1 cellular context compared by ENCODE assay signal in the genomic region with DNA sequence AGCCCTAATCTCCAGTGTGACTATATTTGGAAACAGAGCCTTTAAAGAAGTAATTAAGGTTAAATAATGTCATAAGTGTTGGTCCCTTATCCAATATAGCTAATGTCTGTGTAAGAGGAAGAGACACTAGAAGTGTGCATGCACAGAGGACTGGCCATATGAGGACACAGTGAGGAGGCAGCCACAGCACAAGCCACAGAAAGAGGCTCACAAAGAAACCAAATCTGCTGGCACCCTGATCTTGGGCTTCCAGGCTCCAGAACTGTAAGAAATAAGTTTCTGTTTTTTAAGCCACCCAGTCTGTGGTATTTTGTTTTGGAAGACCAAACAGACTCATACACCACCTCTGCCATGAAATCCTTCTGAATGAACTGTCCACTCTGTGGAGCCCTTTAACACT.
TF ChIP-seq lines count a peak whose summit lies in the region.

No MANE protein-coding gene starts in this region.

TF ChIP-seq in K562, 482 proteins besides CTCF, POLR2A, EP300 and RAD21 (continued from another document):
- no peak for TF ChIP-seq RREB1 (CRISPR knock-in tag; IDR thresholded peaks at IDR 0.05)
- TF ChIP-seq NR4A1 (CRISPR knock-in tag; IDR thresholded peaks at IDR 0.05) = no peak
- no peak for TF ChIP-seq NR4A1 (tag; IDR thresholded peaks at IDR 0.05)
- no peak for TF ChIP-seq SAFB (IDR thresholded peaks at IDR 0.05; ENCODE audit: borderline replicate concordance, low read depth, low read length)
- no peak for TF ChIP-seq DNMT1 (IDR thresholded peaks at IDR 0.05)
- TF ChIP-seq ZNF146 (CRISPR knock-in tag; IDR thresholded peaks at IDR 0.05; ENCODE audit: unreplicated experiment) = no peak
- TF ChIP-seq, protein P1, sequence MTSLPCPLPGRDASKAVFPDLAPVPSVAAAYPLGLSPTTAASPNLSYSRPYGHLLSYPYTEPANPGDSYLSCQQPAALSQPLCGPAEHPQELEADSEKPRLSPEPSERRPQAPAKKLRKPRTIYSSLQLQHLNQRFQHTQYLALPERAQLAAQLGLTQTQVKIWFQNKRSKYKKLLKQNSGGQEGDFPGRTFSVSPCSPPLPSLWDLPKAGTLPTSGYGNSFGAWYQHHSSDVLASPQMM (CRISPR knock-in tag; IDR thresholded peaks at IDR 0.05) = no peak
- TF ChIP-seq KHSRP (IDR thresholded peaks at IDR 0.05) = no peak
- TF ChIP-seq, protein P2, sequence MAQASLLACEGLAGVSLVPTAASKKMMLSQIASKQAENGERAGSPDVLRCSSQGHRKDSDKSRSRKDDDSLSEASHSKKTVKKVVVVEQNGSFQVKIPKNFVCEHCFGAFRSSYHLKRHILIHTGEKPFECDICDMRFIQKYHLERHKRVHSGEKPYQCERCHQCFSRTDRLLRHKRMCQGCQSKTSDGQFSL (CRISPR knock-in tag; IDR thresholded peaks at IDR 0.05) = no peak
- TF ChIP-seq, protein P2 (tag; IDR thresholded peaks at IDR 0.05) = no peak
- no peak for TF ChIP-seq PHB2 (IDR thresholded peaks at IDR 0.05; ENCODE audit: low read depth)
- TF ChIP-seq ZBTB12 (CRISPR knock-in tag; IDR thresholded peaks at IDR 0.05) = no peak
